Comparison of ENCODE assay signal across 1 cellular context in genomic region chr14:76024211-76024907, GRCh38.
TF ChIP-seq lines count a peak whose summit lies in the region.

No MANE protein-coding gene starts in this region.

TF ChIP-seq in H1, 55 proteins besides CTCF, POLR2A, EP300 and RAD21 (continued from another document):
- TF ChIP-seq CBX8 (IDR thresholded peaks at IDR 0.05; ENCODE audit: borderline replicate concordance, low read depth, low read length) (no peak), GABPA (IDR thresholded peaks at IDR 0.05; ENCODE audit: borderline replicate concordance, insufficient read depth, low read length) (no peak), RNF2 (IDR thresholded peaks at IDR 0.05; ENCODE audit: borderline replicate concordance, low read depth, low read length, missing control alignments, poor library complexity, severe bottlenecking) (no peak), CHD1 (IDR thresholded peaks at IDR 0.05; ENCODE audit: low read depth, low read length) (no peak), CHD2 (IDR thresholded peaks at IDR 0.05; ENCODE audit: low read length) (no peak), E2F6 (IDR thresholded peaks at IDR 0.05) (no peak), YY1 (IDR thresholded peaks at IDR 0.05; ENCODE audit: low read depth, low read length) (no peak), KDM4A (IDR thresholded peaks at IDR 0.05; ENCODE audit: low read depth, low read length, severe bottlenecking) (no peak), SIN3A (conservative IDR thresholded peaks at IDR 0.05 in 1 of 2, IDR thresholded peaks at IDR 0.05 in 1 of 2; ENCODE audit: low read depth in 1 of 2, low read length in 2 of 2) (no peak), ZNF274 (IDR thresholded peaks at IDR 0.05; ENCODE audit: borderline replicate concordance, extremely low read depth, low read length) (no peak)
TF ChIP-seq in H1: peak in this region for 0.
